Comparison of ENCODE assay signal across 24 cellular contexts in the genomic region with DNA sequence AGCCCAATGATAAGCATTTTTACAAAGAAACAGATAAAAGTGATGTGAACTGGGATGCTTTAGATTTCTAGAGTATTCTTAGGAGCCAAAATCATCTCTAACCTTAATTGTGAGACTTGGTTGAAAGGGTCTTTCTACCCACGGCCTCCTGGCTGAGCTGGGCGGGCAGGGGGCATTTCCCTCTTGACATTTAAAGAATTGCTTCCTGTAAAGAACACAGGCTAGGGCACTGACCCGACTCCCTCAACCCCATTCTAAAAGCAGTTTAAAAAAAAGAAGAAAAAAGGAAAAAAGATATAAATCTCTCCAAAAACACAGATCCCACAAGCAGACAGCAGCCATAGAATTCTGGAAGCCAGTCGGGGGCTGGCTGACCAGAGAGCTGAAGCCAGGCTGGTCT.
DNase-seq lines count a peak whose midpoint lies in the region; ATAC-seq, FAIRE-seq and TF ChIP-seq lines count a peak whose summit lies in the region.
"Had no signal": no experiment of that assay in that cellular context is flagged by ENCODE, and none has a peak within 500 bp of the region (broad histone marks: within the 10 kb centered on the region; RNA-seq: fewer than 3 reads in every experiment).

No MANE protein-coding gene starts in this region.

- no peak overlapping the region for H3K4me3 Mint-ChIP-seq in T-helper 17 cell
- H3K4me3 Mint-ChIP-seq in nephron, result no peak overlapping the region
- H3K4me3 Mint-ChIP-seq: activated T-helper 1 cell treated with anti-CD3 and anti-CD28 coated beads, Interleukin-12 subunit alpha, Interleukin-12 subunit beta, Interleukin-2, Interleukin-4 antibody, amounts not matched to agents 30 ng/mL and 10 ng/mL and 1 ng/mL, durations not matched to agents 14 hours and 24 hours and 36 hours; CD8-positive, alpha-beta memory T cell; HFFc6 had no signal

- H3K27ac ChIP-seq in ectodermal cell (ENCODE audit: insufficient read depth, low read depth, low read length, poor library complexity, severe bottlenecking) (peak overlapping the region; percentile 61), temporal lobe (ENCODE audit: low read depth, low read length) (peak overlapping the region; percentile 77), kidney (ENCODE audit: low read depth in 2 of 2, low read length in 2 of 2) (no peak overlapping the region)
- H3K27ac ChIP-seq: breast epithelium, epithelial cell of prostate, hepatocyte, RWPE1, SK-N-MC had no signal

- H3K9me3 Mint-ChIP-seq in nephron, result no peaks in the 10 kb centered on the region
- H3K9me3 Mint-ChIP-seq: activated T-helper 1 cell treated with anti-CD3 and anti-CD28 coated beads, Interleukin-12 subunit alpha, Interleukin-12 subunit beta, Interleukin-2, Interleukin-4 antibody, amounts not matched to agents 30 ng/mL and 10 ng/mL and 1 ng/mL, durations not matched to agents 14 hours and 24 hours and 36 hours; CD8-positive, alpha-beta memory T cell; HFFc6; immature natural killer cell had no signal

- H3K36me3 ChIP-seq in ectodermal cell (ENCODE audit: control insufficient read depth, insufficient read depth, low read length), result no peaks in the 10 kb centered on the region
- H3K36me3 ChIP-seq in kidney (ENCODE audit: control insufficient read depth in 1 of 2, insufficient read depth in 2 of 2, low read length in 2 of 2), result no peaks in the 10 kb centered on the region
- H3K36me3 ChIP-seq: breast epithelium had no signal

- CTCF ChIA-PET in HEK293T (lab: Yijun Ruan, JAX), result no interaction called here

- H3K9me3 ChIP-seq in T-helper 17 cell (ENCODE audit: control insufficient read depth, low read length, poor library complexity, severe bottlenecking) (no peaks in the 10 kb centered on the region), ectodermal cell (ENCODE audit: control insufficient read depth, low read length) (no peaks in the 10 kb centered on the region), kidney (ENCODE audit: control insufficient read depth in 1 of 2, low read length in 2 of 2) (no peaks in the 10 kb centered on the region)
- H3K9me3 ChIP-seq: breast epithelium had no signal

- H3K4me1 ChIP-seq in ectodermal cell (ENCODE audit: control insufficient read depth, insufficient read depth, low read length), result peaks cover 48% of the 10 kb centered on the region
- H3K4me1 ChIP-seq in kidney (ENCODE audit: control insufficient read depth in 1 of 2, insufficient read depth in 1 of 2, low read depth in 1 of 2, low read length in 2 of 2), result no peaks in the 10 kb centered on the region
- H3K4me1 ChIP-seq: breast epithelium had no signal

- TF ChIP-seq CTCF in nephron (IDR thresholded peaks at IDR 0.05; ENCODE audit: unreplicated experiment in 3 of 3) (no peak), kidney (IDR thresholded peaks at IDR 0.05; ENCODE audit: borderline replicate concordance, extremely low read depth, insufficient read depth) (no peak)

- H3K27me3 ChIP-seq in ectodermal cell (ENCODE audit: control insufficient read depth, insufficient read depth, low read length, poor library complexity, severe bottlenecking), result no peaks in the 10 kb centered on the region
- H3K27me3 ChIP-seq: breast epithelium, hepatocyte had no signal

- intact Hi-C loops in kidney (cut with DNase I), result no loop called here

- DNase-seq in T-helper 17 cell, result no peak
- no peak for DNase-seq in HEK293T (ENCODE audit: extremely low spot score)
- no peak for DNase-seq in kidney
- DNase-seq: activated CD4-positive, alpha-beta T cell treated with anti-CD3 and anti-CD28 coated beads for 48 hours; CD8-positive, alpha-beta memory T cell; DMS153; foreskin fibroblast; GF-D8; HFFc6; immature natural killer cell; Kasumi-1; NCI-H1694 treated with DMSO at 0.1 percent for 48 hours; right cardiac atrium; stimulated activated CD4-positive, alpha-beta T cell treated with anti-CD3 and anti-CD28 coated beads, Interleukin-12 subunit alpha, Interleukin-12 subunit beta, amount 100 ng/mL, for 4 hours had no signal

- H3K27me3 Mint-ChIP-seq in T-helper 17 cell, result no peaks in the 10 kb centered on the region
- no peaks in the 10 kb centered on the region for H3K27me3 Mint-ChIP-seq in nephron (ENCODE audit: low read depth)

- H3K4me1 Mint-ChIP-seq in T-helper 17 cell (peaks cover 54% of the 10 kb centered on the region), nephron (peaks cover 47% of the 10 kb centered on the region)

- POLR2A ChIA-PET in HEK293T (lab: Yijun Ruan, JAX), result no interaction called here

- H3K27ac Mint-ChIP-seq in T-helper 17 cell (peak overlapping the region; percentile 27), nephron (peak overlapping the region; percentile 18 to 56 (median 51))
- H3K27ac Mint-ChIP-seq: activated T-helper 1 cell treated with anti-CD3 and anti-CD28 coated beads, Interleukin-12 subunit alpha, Interleukin-12 subunit beta, Interleukin-2, Interleukin-4 antibody, amounts not matched to agents 30 ng/mL and 10 ng/mL and 1 ng/mL, durations not matched to agents 14 hours and 24 hours and 36 hours; HFFc6 had no signal

- no peak overlapping the region for H3K9ac ChIP-seq in kidney (ENCODE audit: low read length in 2 of 2)

- FAIRE-seq in kidney (lab: Jason Lieb, UNC), result no peak

- ATAC-seq in T-helper 17 cell (no peak), GM18867 (IDR thresholded peaks at IDR 0.05; ENCODE audit: unreplicated experiment) (no peak)

- WGBS in ectodermal cell, 2 experiments, result 67 to 69% methylated on average over 3 to 4 of the region's 4 CpGs

- peaks cover 4% of the 10 kb centered on the region for H3K36me3 Mint-ChIP-seq in T-helper 17 cell (ENCODE audit: low read depth)
- no peaks in the 10 kb centered on the region for H3K36me3 Mint-ChIP-seq in nephron (ENCODE audit: low read depth)
- H3K36me3 Mint-ChIP-seq: immature natural killer cell had no signal

- H3K4me3 ChIP-seq in ectodermal cell (ENCODE audit: insufficient read depth, low read depth, low read length) (no peak overlapping the region), kidney (ENCODE audit: low read length in 2 of 2) (no peak overlapping the region)
- H3K4me3 ChIP-seq: breast epithelium, hepatocyte, SK-N-MC had no signal

TF ChIP-seq in HEK293T, 16 proteins besides CTCF, POLR2A, EP300 and RAD21:
- TF ChIP-seq FOXA1 (IDR thresholded peaks at IDR 0.05) (no peak), FOXK2 (IDR thresholded peaks at IDR 0.05) (no peak), HDGF (IDR thresholded peaks at IDR 0.05; ENCODE audit: borderline replicate concordance) (no peak), TARDBP (IDR thresholded peaks at IDR 0.05) (no peak), NFRKB (IDR thresholded peaks at IDR 0.05) (no peak), L3MBTL2 (conservative IDR thresholded peaks at IDR 0.05) (no peak), SP1 (IDR thresholded peaks at IDR 0.05) (no peak), SUZ12 (IDR thresholded peaks at IDR 0.05) (no peak), ELF4 (IDR thresholded peaks at IDR 0.05) (no peak), BHLHE40 (IDR thresholded peaks at IDR 0.05; ENCODE audit: borderline replicate concordance) (no peak), LEF1 (IDR thresholded peaks at IDR 0.05; ENCODE audit: borderline replicate concordance) (no peak)
- TF ChIP-seq, protein P1, sequence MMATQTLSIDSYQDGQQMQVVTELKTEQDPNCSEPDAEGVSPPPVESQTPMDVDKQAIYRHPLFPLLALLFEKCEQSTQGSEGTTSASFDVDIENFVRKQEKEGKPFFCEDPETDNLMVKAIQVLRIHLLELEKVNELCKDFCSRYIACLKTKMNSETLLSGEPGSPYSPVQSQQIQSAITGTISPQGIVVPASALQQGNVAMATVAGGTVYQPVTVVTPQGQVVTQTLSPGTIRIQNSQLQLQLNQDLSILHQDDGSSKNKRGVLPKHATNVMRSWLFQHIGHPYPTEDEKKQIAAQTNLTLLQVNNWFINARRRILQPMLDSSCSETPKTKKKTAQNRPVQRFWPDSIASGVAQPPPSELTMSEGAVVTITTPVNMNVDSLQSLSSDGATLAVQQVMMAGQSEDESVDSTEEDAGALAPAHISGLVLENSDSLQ (IDR thresholded peaks at IDR 0.05), result no peak

Comparison
In these comparisons a context has a peak if more than half of its experiments do, and no peak if none do; other contexts are left out.
1. H3K27ac ChIP-seq: peak in ectodermal cell (single experiment) and temporal lobe (single experiment); none in kidney (0 of 2).